22 cellular contexts compared by ENCODE assay signal in the genomic region with DNA sequence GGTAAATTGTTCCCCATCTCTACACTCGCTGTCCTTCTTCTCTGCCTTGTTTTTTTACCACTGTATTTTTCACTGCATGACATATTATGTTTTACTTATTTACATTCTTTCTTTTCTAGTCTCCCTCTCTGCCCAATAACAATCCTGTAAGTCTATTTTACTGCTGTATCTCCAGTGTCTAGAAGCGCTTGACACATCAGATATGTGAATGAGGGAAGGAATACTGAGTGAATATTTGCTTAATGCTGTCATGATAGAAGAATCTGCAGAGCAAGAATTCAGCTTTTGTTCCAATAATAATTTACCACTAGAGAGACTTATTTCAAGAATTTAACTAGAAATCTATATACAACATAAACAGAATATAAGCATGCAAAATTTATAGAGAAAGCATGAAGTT.
"Had no signal": no experiment of that assay in that cellular context is flagged by ENCODE, and none has a peak within 500 bp of the region (broad histone marks: within the 10 kb centered on the region; RNA-seq: fewer than 3 reads in every experiment).

No MANE protein-coding gene starts in this region.

- H3K9me3 ChIP-seq: colonic mucosa, gastrocnemius medialis, mucosa of descending colon, neutrophil, tibial nerve, upper lobe of right lung had no signal

- DNase-seq: colonic mucosa; dermis blood vessel endothelial cell; effector CD4-positive, alpha-beta T cell; endodermal cell; erythroblast; gastrocnemius medialis; glutamatergic neuron; immature natural killer cell; kidney; left colon; left ventricle myocardium superior; mucosa of descending colon; naive thymus-derived CD8-positive, alpha-beta T cell; posterior cingulate gyrus; spleen; stimulated activated CD4-positive, alpha-beta T cell treated with anti-CD3 and anti-CD28 coated beads, Interleukin-15, amount 100 ng/mL, for 24 hours; stimulated activated CD4-positive, alpha-beta T cell treated with anti-CD3 and anti-CD28 coated beads, Interleukin-1b, Interleukin-23, amount 100 ng/mL, for 48 hours; stimulated activated CD4-positive, alpha-beta T cell treated with anti-CD3 and anti-CD28 coated beads, Interleukin-4, amount 100 ng/mL, for 24 hours; upper lobe of right lung had no signal

- H3K27me3 ChIP-seq: colonic mucosa, gastrocnemius medialis, neutrophil, spleen, tibial nerve, upper lobe of right lung had no signal

- H3K4me1 ChIP-seq: colonic mucosa, gastrocnemius medialis, spleen, tibial nerve, upper lobe of right lung had no signal

- H3K36me3 ChIP-seq: colonic mucosa, gastrocnemius medialis, neutrophil, spleen, tibial nerve, upper lobe of right lung had no signal

- H3K27ac ChIP-seq: colonic mucosa, gastrocnemius medialis, neutrophil, spleen, tibial nerve, upper lobe of right lung had no signal

- H3K4me3 ChIP-seq: colonic mucosa, gastrocnemius medialis, lung, mucosa of descending colon, spleen, tibial nerve, upper lobe of right lung had no signal
